In genomic region chr1:240210026-240210425, GRCh38 we compare ENCODE assay signal across 23 cellular contexts.
"Had no signal": no experiment of that assay in that cellular context is flagged by ENCODE, and none has a peak within 500 bp of the region (broad histone marks: within the 10 kb centered on the region; RNA-seq: fewer than 3 reads in every experiment).

No MANE protein-coding gene starts in this region.

- FAIRE-seq: pancreas had no signal

- H3K27me3 ChIP-seq: foreskin keratinocyte, pancreas, right atrium auricular region, stomach, suprapubic skin, tibial nerve, uterus had no signal

- DNase-seq: activated CD4-positive, alpha-beta T cell treated with anti-CD3 and anti-CD28 coated beads, Interleukin-2, amount 10 ng/mL, durations not matched to agents 24 days and 14 days; activated CD8-positive, alpha-beta memory T cell treated with anti-CD3 and anti-CD28 coated beads, Interleukin-2, amount 10 ng/mL, durations not matched to agents 7 days and 5 days; activated CD8-positive, alpha-beta T cell treated with anti-CD3 and anti-CD28 coated beads for 36 hours; activated effector memory CD4-positive, alpha-beta T cell treated with anti-CD3 and anti-CD28 coated beads, Interleukin-2, amount 50 U/mL, for 16 hours; activated naive CD4-positive, alpha-beta T cell treated with anti-CD3 and anti-CD28 coated beads, Interleukin-2, amount 10 ng/mL, durations not matched to agents 7 days and 5 days; activated T-cell treated with anti-CD3 and anti-CD28 coated beads for 4 hours; amygdala; caudate nucleus; effector CD4-positive, alpha-beta T cell; foreskin keratinocyte; kidney glomerular epithelial cell; left ventricle myocardium inferior; natural killer cell; pancreas; psoas muscle; stimulated activated CD4-positive, alpha-beta T cell treated with anti-CD3 and anti-CD28 coated beads, Interleukin-12 subunit alpha, Interleukin-12 subunit beta, amount 100 ng/mL, for 4 hours; stimulated activated CD4-positive, alpha-beta T cell treated with anti-CD3 and anti-CD28 coated beads, Interleukin-4, amount 100 ng/mL, for 4 hours; stomach; uterus had no signal

- H3K27ac ChIP-seq: foreskin keratinocyte, left ventricle myocardium inferior, pancreas, psoas muscle, right atrium auricular region, stomach, suprapubic skin, tibial nerve had no signal

- H3K4me1 ChIP-seq: foreskin keratinocyte, left ventricle myocardium inferior, pancreas, psoas muscle, right atrium auricular region, stomach, suprapubic skin, tibial nerve, uterus had no signal

- H3K9me3 ChIP-seq: left ventricle myocardium inferior, pancreas, psoas muscle, right atrium auricular region, stomach, suprapubic skin, tibial nerve, uterus had no signal

- ATAC-seq: activated CD4-positive, CD25-positive, alpha-beta regulatory T cell treated with anti-CD3 and anti-CD28 coated beads, Interleukin-2, amount 50 U/mL, for 24 hours; activated CD8-positive, alpha-beta memory T cell treated with anti-CD3 and anti-CD28 coated beads, Interleukin-2, amount 10 ng/mL, durations not matched to agents 7 days and 5 days; activated CD8-positive, alpha-beta T cell treated with anti-CD3 and anti-CD28 coated beads for 36 hours; foreskin keratinocyte; natural killer cell; pancreas; psoas muscle had no signal

- H3K36me3 ChIP-seq: left ventricle myocardium inferior, pancreas, right atrium auricular region, stomach, suprapubic skin, uterus had no signal

- H3K4me3 ChIP-seq: left ventricle myocardium inferior, pancreas, psoas muscle, right atrium auricular region, stomach, suprapubic skin, tibial nerve, uterus had no signal
